18 cellular contexts compared by ENCODE assay signal in the genomic region with DNA sequence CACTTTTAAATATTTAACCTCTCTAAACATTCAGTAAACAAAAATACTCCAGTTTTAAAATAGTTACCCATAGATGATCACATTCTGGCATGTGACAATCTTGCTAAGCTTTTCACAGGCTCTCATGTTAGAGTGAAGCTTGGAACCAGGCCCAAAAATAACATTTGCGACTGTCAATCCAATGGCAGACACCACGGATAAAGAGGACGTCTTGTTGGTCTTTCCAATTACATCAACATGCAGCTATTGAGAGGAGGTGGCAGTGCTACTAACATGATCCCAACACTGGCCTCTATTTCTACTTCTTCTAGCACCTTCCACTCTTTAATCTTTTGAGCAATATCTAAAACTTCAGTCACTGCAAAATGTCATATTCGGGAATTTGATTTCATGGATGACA.
"Had no signal": no experiment of that assay in that cellular context is flagged by ENCODE, and none has a peak within 500 bp of the region (broad histone marks: within the 10 kb centered on the region; RNA-seq: fewer than 3 reads in every experiment).

No MANE protein-coding gene starts in this region.

- H3K36me3 Mint-ChIP-seq: immature natural killer cell; naive thymus-derived CD8-positive, alpha-beta T cell; stimulated activated effector memory CD8-positive, alpha-beta T cell treated with anti-CD3 and anti-CD28 coated beads, Interleukin-12 subunit alpha, Interleukin-12 subunit beta, amount 100 ng/mL, for 72 hours; type B pancreatic cell had no signal

- H3K27ac ChIP-seq: coronary artery, left lung, neutrophil, suprapubic skin, thyroid gland had no signal

- H3K9me3 Mint-ChIP-seq: type B pancreatic cell had no signal

- H3K4me3 Mint-ChIP-seq: endodermal cell; immature natural killer cell; naive thymus-derived CD8-positive, alpha-beta T cell; stimulated activated effector memory CD8-positive, alpha-beta T cell treated with anti-CD3 and anti-CD28 coated beads, Interleukin-12 subunit alpha, Interleukin-12 subunit beta, amount 100 ng/mL, for 72 hours; type B pancreatic cell had no signal

- H3K4me1 Mint-ChIP-seq: endodermal cell; immature natural killer cell; naive thymus-derived CD8-positive, alpha-beta T cell; stimulated activated effector memory CD8-positive, alpha-beta T cell treated with anti-CD3 and anti-CD28 coated beads, Interleukin-12 subunit alpha, Interleukin-12 subunit beta, amount 100 ng/mL, for 72 hours had no signal

- H3K27me3 ChIP-seq: left lung, neutrophil, suprapubic skin, thyroid gland had no signal

- H3K4me1 ChIP-seq: left lung, suprapubic skin, thyroid gland had no signal

- H3K9me3 ChIP-seq: neutrophil, suprapubic skin, thyroid gland had no signal

- H3K4me2 ChIP-seq: smooth muscle cell had no signal

- DNase-seq: effector CD4-positive, alpha-beta T cell; endodermal cell; erythroblast; immature natural killer cell; left lung; mesenchymal stem cell; naive thymus-derived CD8-positive, alpha-beta T cell; stimulated activated CD4-positive, alpha-beta T cell treated with anti-CD3 and anti-CD28 coated beads, Interleukin-2, amount 100 ng/mL, for 48 hours; stimulated activated CD8-positive, alpha-beta memory T cell treated with anti-CD3 and anti-CD28 coated beads, Interleukin-4, amount 100 ng/mL, for 48 hours; stimulated activated naive CD8-positive, alpha-beta T cell treated with anti-CD3 and anti-CD28 coated beads, Interleukin-15, Interleukin-2, amounts not matched to agents 100 U/mL and 50 U/mL, for 24 hours; thyroid gland had no signal

- H3K27ac Mint-ChIP-seq: endodermal cell; immature natural killer cell; naive thymus-derived CD8-positive, alpha-beta T cell; stimulated activated effector memory CD8-positive, alpha-beta T cell treated with anti-CD3 and anti-CD28 coated beads, Interleukin-12 subunit alpha, Interleukin-12 subunit beta, amount 100 ng/mL, for 72 hours; type B pancreatic cell had no signal

- H3K36me3 ChIP-seq: left lung, neutrophil, suprapubic skin, thyroid gland had no signal

- H3K4me3 ChIP-seq: coronary artery, left lung, lung, smooth muscle cell, suprapubic skin, thyroid gland had no signal

- H3K27me3 Mint-ChIP-seq: type B pancreatic cell had no signal

- ATAC-seq: left lung; naive thymus-derived CD8-positive, alpha-beta T cell; stimulated activated effector memory CD8-positive, alpha-beta T cell treated with anti-CD3 and anti-CD28 coated beads, Interleukin-12 subunit alpha, Interleukin-12 subunit beta, amount 100 ng/mL, for 72 hours; stimulated activated naive CD8-positive, alpha-beta T cell treated with anti-CD3 and anti-CD28 coated beads, Interleukin-15, Interleukin-2, amounts not matched to agents 100 U/mL and 50 U/mL, for 24 hours had no signal
